ENCODE assay signal across 8 cellular contexts in genomic region chr11:65132238-65132987, GRCh38. TPM values are rescaled to one million over a fixed set of nuclear protein-coding genes. Genes with fewer than 3 reads are reported as not detected.
DNase-seq lines count a peak whose midpoint lies in the region; ATAC-seq, FAIRE-seq and TF ChIP-seq lines count a peak whose summit lies in the region.

No MANE protein-coding gene starts in this region.

- H3K9me1 ChIP-seq in K562 (ENCODE audit: control insufficient read depth, insufficient read depth, low read length): peaks cover 4% of the 10 kb centered on the region

- H3K27ac ChIP-seq in K562 (ENCODE audit: extremely low read depth, low read depth, low read length) (peak overlapping the region; percentile 47; the same call in 2 of the 3 replicates), psoas muscle (peak overlapping the region; percentile 96)
- H3K27ac ChIP-seq in effector memory CD4-positive, alpha-beta T cell (ENCODE audit: insufficient read depth, low read length, poor library complexity, severe bottlenecking): no peak overlapping the region

- peak; percentile 48 for ATAC-seq in HG02678 (IDR thresholded peaks at IDR 0.05; ENCODE audit: unreplicated experiment)
- no peak for ATAC-seq in K562
- no peak for ATAC-seq in psoas muscle

- no peaks in the 10 kb centered on the region; a peak in 1 of 5 replicates for H3K27me3 ChIP-seq in K562 (ENCODE audit: control insufficient read depth in 2 of 2, insufficient read depth in 2 of 2, low read length in 2 of 2)
- H3K27me3 ChIP-seq in psoas muscle (ENCODE audit: insufficient read depth in 3 of 3, low read length in 2 of 3): no peaks in the 10 kb centered on the region
- no peaks in the 10 kb centered on the region for H3K27me3 ChIP-seq in effector memory CD4-positive, alpha-beta T cell (replicated peaks; ENCODE audit: control insufficient read depth, insufficient read depth, low read length, poor library complexity, severe bottlenecking)

- peak in 1 of 4 experiments; percentile 63 for DNase-seq in K562 (ENCODE audit: extremely low read depth in 1 of 4, low spot score in 3 of 4)
- no peak for DNase-seq in psoas muscle
- no peak for DNase-seq in effector memory CD4-positive, alpha-beta T cell
- DNase-seq in GM10266 (ENCODE audit: extremely low spot score): no peak
- no peak for DNase-seq in activated CD4-positive, alpha-beta T cell treated with anti-CD3 and anti-CD28 coated beads, Interleukin-2, amount 50 U/mL, for 1 hour
- no peak for DNase-seq in NCI-H446 treated with DMSO at 0.1 percent for 48 hours (lab: John Stamatoyannopoulos, UW)

- POLR2A ChIA-PET in K562 (lab: Yijun Ruan, JAX): interaction anchor here (0.6 to 8.4 kb wide), 5 partner anchors 12 to 136 kb away, joined by 3 to 182 read pairs (median 4); partner anchors contain the start of genes BATF2, FAU, MRPL49 and SPDYC

- intact Hi-C loops in K562 (cut with micrococcal nuclease): no loop called here
- intact Hi-C loops in psoas muscle (cut with DNase I): no loop called here

- WGBS in K562 (ENCODE audit: insufficient coverage, low coverage, missing lambda C conversion rate): 49% methylated on average over 8 of the region's 10 CpGs
- WGBS in psoas muscle, 3 donors: 59 to 67% (median 64%) methylated on average over 10 of the region's 10 CpGs

- peak overlapping the region; percentile 98 for H3K4me2 ChIP-seq in K562 (ENCODE audit: insufficient read depth, low read length)

- H2AFZ ChIP-seq in K562 (ENCODE audit: low read depth, low read length): no peak overlapping the region

- BruUV-seq in K562 (replicated peaks; lab: Mats Ljungman, UMichigan): no TSS peak

- TF ChIP-seq POLR2A in GM15510 (IDR thresholded peaks at IDR 0.05; ENCODE audit: borderline replicate concordance, extremely low read depth, insufficient read length) (peak; percentile 74), K562 (conservative IDR thresholded peaks at IDR 0.05) (no peak)

- no peak for FAIRE-seq in K562 (lab: Jason Lieb, UNC)

- no peak for TF ChIP-seq RAD21 in K562 (CRISPR knock-in tag; conservative IDR thresholded peaks at IDR 0.05 in 1 of 2, IDR thresholded peaks at IDR 0.05 in 1 of 2)

- H3K4me3 ChIP-seq in K562 (peak overlapping the region; percentile 96; the same call in 1 of the 2 replicates), psoas muscle (peak overlapping the region; percentile 98)
- no peak overlapping the region for H3K4me3 ChIP-seq in effector memory CD4-positive, alpha-beta T cell (ENCODE audit: insufficient read depth, low read depth, low read length, poor library complexity, severe bottlenecking)

- no peak for TF ChIP-seq CTCF in K562 (IDR thresholded peaks at IDR 0.05 in 2 of 3, conservative IDR thresholded peaks at IDR 0.05 in 1 of 3; ENCODE audit: insufficient read depth in 2 of 3, low read depth in 1 of 3, low read length in 3 of 3)
- TF ChIP-seq CTCF in psoas muscle (IDR thresholded peaks at IDR 0.05): no peak
- TF ChIP-seq CTCF in GM10266 (IDR thresholded peaks at IDR 0.05; ENCODE audit: control insufficient read depth, insufficient read depth, low read depth, missing control alignments): no peak

- CTCF ChIA-PET in K562 (lab: Yijun Ruan, JAX; ENCODE audit: low intra/inter-chr PET ratio): no interaction called here

- peak overlapping the region; percentile 98 to 99 for H3K9ac ChIP-seq in K562 (ENCODE audit: insufficient read depth in 1 of 2, low read depth in 2 of 2, low read length in 2 of 2)

- peaks cover 41% of the 10 kb centered on the region for H3K79me2 ChIP-seq in K562 (ENCODE audit: control insufficient read depth, insufficient read depth, low read length)

- H3K4me1 ChIP-seq in K562 (replicated peaks in 1 of 2; ENCODE audit: control insufficient read depth in 2 of 2, insufficient read depth in 2 of 2, low read length in 2 of 2) (peaks cover 21 to 49% of the 10 kb centered on the region in 2 experiments; a peak in 4 of 5 replicates), psoas muscle (peaks cover 30% of the 10 kb centered on the region)
- peaks cover 21% of the 10 kb centered on the region for H3K4me1 ChIP-seq in effector memory CD4-positive, alpha-beta T cell (ENCODE audit: control insufficient read depth, insufficient read depth, low read length, poor library complexity, severe bottlenecking)

- peaks cover 55% of the 10 kb centered on the region for H3K36me3 ChIP-seq in K562 (ENCODE audit: control insufficient read depth, insufficient read depth, low read length)
- peaks cover 3 to 58% of the 10 kb centered on the region in 2 donors for H3K36me3 ChIP-seq in psoas muscle (ENCODE audit: insufficient read depth in 1 of 2, low read depth in 1 of 2)
- H3K36me3 ChIP-seq in effector memory CD4-positive, alpha-beta T cell (ENCODE audit: control insufficient read depth, insufficient read depth, low read length): peaks cover 56% of the 10 kb centered on the region

- H4K20me1 ChIP-seq in K562 (replicated peaks; ENCODE audit: control insufficient read depth, insufficient read depth, low read length): peaks cover 9% of the 10 kb centered on the region; the same call in 1 of the 2 replicates

- TF ChIP-seq EP300 in K562 (IDR thresholded peaks at IDR 0.05; ENCODE audit: low read length): no peak

- no peaks in the 10 kb centered on the region for H3K9me3 ChIP-seq in K562 (replicated peaks; ENCODE audit: control insufficient read depth, insufficient read depth, low read depth, low read length)
- H3K9me3 ChIP-seq in psoas muscle: no peaks in the 10 kb centered on the region
- no peaks in the 10 kb centered on the region for H3K9me3 ChIP-seq in effector memory CD4-positive, alpha-beta T cell (ENCODE audit: control insufficient read depth, low read length)

- in situ Hi-C loops in K562 (cut with MboI): no loop called here

RNA-seq across cellular contexts. Expression of gene SYVN1, which starts 1.9 kb away (rescaled TPM):
- 160 and 411 TPM in 2 replicates for total RNA-seq in K562 (2011; cell fraction: chromatin; rRNA removed; ENCODE audit: low replicate concordance)
- total RNA-seq in K562 (2011; cell fraction: nucleolus; rRNA removed): 212 and 239 TPM in 2 replicates
- 199 and 204 TPM in 2 replicates for total RNA-seq in K562 (2011; cell fraction: nucleoplasm; rRNA removed)
- 9.9 and 10.7 TPM in 2 replicates for total RNA-seq in K562 (2014; rRNA removed)
- total RNA-seq in K562 (2014; rRNA removed; fragmentation: Illumina TruSeq; extraction: Trizol): 7.3 and 9.8 TPM in 2 replicates
- total RNA-seq in K562 (2015; rRNA removed; fragmentation: Illumina TruSeq; extraction: Trizol): 8.0 and 8.7 TPM in 2 replicates
- 42.7 and 47.4 TPM in 2 replicates for total RNA-seq in K562 (2021)
- polyA plus RNA-seq in K562 (2011; rRNA removed): 13.1 and 36.5 TPM in 2 replicates
- polyA plus RNA-seq in K562 (2011; cell fraction: cytosol; rRNA removed): 20.0 and 43.0 TPM in 2 replicates
- 131 and 155 TPM in 2 replicates for polyA plus RNA-seq in K562 (2011; cell fraction: nucleus; rRNA removed)
- 34.0 and 57.6 TPM in 2 replicates for polyA plus RNA-seq in K562 (2012)
- polyA plus RNA-seq in K562 (2014; fragmentation: Illumina TruSeq; extraction: Trizol): 38.5 and 40.1 TPM in 2 replicates
- under 1 TPM; 0.41 to 0.63 TPM for polyA plus RNA-seq in K562 (2014; fragmentation: Nextera tagmentation; extraction: Ambion mirVana)
- polyA plus RNA-seq in K562 (2014; rRNA removed): 19.1 and 19.3 TPM in 2 replicates
- 62.5 and 65.5 TPM in 2 replicates for polyA minus RNA-seq in K562 (2011; rRNA and poly(A)+ RNA removed)
- 37.2 and 49.5 TPM in 2 replicates for polyA minus RNA-seq in K562 (2011; cell fraction: cytosol; rRNA and poly(A)+ RNA removed)
- 49.5 and 75.9 TPM in 2 replicates for polyA minus RNA-seq in K562 (2011; cell fraction: nucleus; rRNA and poly(A)+ RNA removed)
- 10 to 100 TPM; 26.5 to 56.1 (median 31.7) TPM for total RNA-seq in psoas muscle
- 10 to 100 TPM; 20.2 to 33.5 (median 20.5) TPM for polyA plus RNA-seq in psoas muscle

RNA-seq across cellular contexts. Expression of gene MRPL49, which starts 10.3 kb away (rescaled TPM):
- 22.2 and 52.3 TPM in 2 replicates for total RNA-seq in K562 (2011; cell fraction: chromatin; rRNA removed; ENCODE audit: low replicate concordance)
- total RNA-seq in K562 (2011; cell fraction: nucleolus; rRNA removed): 45.3 and 47.5 TPM in 2 replicates
- total RNA-seq in K562 (2011; cell fraction: nucleoplasm; rRNA removed): 43.8 and 56.6 TPM in 2 replicates
- total RNA-seq in K562 (2014; rRNA removed) (129 and 180 TPM in 2 replicates), K562 (2014; rRNA removed; fragmentation: Illumina TruSeq; extraction: Trizol) (65.5 and 74.3 TPM in 2 replicates), K562 (2015; rRNA removed; fragmentation: Illumina TruSeq; extraction: Trizol) (78.2 and 83.1 TPM in 2 replicates), K562 (2021) (86.8 and 88.5 TPM in 2 replicates), psoas muscle (10 to 100 TPM; 31.4 to 36.7 (median 32.4) TPM)
- polyA plus RNA-seq in K562 (2011; rRNA removed) (96.1 and 97.2 TPM in 2 replicates), K562 (2014; fragmentation: Illumina TruSeq; extraction: Trizol) (123 and 127 TPM in 2 replicates), K562 (2014; fragmentation: Nextera tagmentation; extraction: Ambion mirVana) (100 to 1,000 TPM in 1 of 2 experiments, 10 to 100 TPM in 1; 76.2 to 132 TPM), K562 (2014; rRNA removed) (91.2 and 112 TPM in 2 replicates), psoas muscle (10 to 100 TPM; 29.0 to 54.1 (median 45.8) TPM)
- polyA plus RNA-seq in K562 (2011; cell fraction: cytosol; rRNA removed): 145 and 172 TPM in 2 replicates
- polyA plus RNA-seq in K562 (2011; cell fraction: nucleus; rRNA removed): 33.4 and 33.6 TPM in 2 replicates
- polyA plus RNA-seq in K562 (2012): 67.5 and 83.2 TPM in 2 replicates
- polyA minus RNA-seq in K562 (2011; rRNA and poly(A)+ RNA removed): 44.7 and 62.6 TPM in 2 replicates
- polyA minus RNA-seq in K562 (2011; cell fraction: cytosol; rRNA and poly(A)+ RNA removed): 33.6 and 45.3 TPM in 2 replicates
- polyA minus RNA-seq in K562 (2011; cell fraction: nucleus; rRNA and poly(A)+ RNA removed): 14.1 and 19.7 TPM in 2 replicates

RNA-seq across cellular contexts. Expression of gene FAU, which starts 10.5 kb away (rescaled TPM):
- 85.1 and 161 TPM in 2 replicates for total RNA-seq in K562 (2011; cell fraction: chromatin; rRNA removed; ENCODE audit: low replicate concordance)
- total RNA-seq in K562 (2011; cell fraction: nucleolus; rRNA removed): 307 and 365 TPM in 2 replicates
- 257 and 358 TPM in 2 replicates for total RNA-seq in K562 (2011; cell fraction: nucleoplasm; rRNA removed)
- 1,447 and 1,737 TPM in 2 replicates for total RNA-seq in K562 (2014; rRNA removed)
- total RNA-seq in K562 (2014; rRNA removed; fragmentation: Illumina TruSeq; extraction: Trizol): 702 and 715 TPM in 2 replicates
- 990 and 995 TPM in 2 replicates for total RNA-seq in K562 (2015; rRNA removed; fragmentation: Illumina TruSeq; extraction: Trizol)
- 1,380 and 1,521 TPM in 2 replicates for total RNA-seq in K562 (2021)
- polyA plus RNA-seq in K562 (2011; rRNA removed): 562 and 568 TPM in 2 replicates
- 741 and 1,178 TPM in 2 replicates for polyA plus RNA-seq in K562 (2011; cell fraction: cytosol; rRNA removed)
- 380 and 503 TPM in 2 replicates for polyA plus RNA-seq in K562 (2011; cell fraction: nucleus; rRNA removed)
- 1,837 and 2,123 TPM in 2 replicates for polyA plus RNA-seq in K562 (2012)
- 942 and 1,036 TPM in 2 replicates for polyA plus RNA-seq in K562 (2014; fragmentation: Illumina TruSeq; extraction: Trizol)
- 100 to 1,000 TPM; 433 to 575 TPM for polyA plus RNA-seq in K562 (2014; fragmentation: Nextera tagmentation; extraction: Ambion mirVana)
- 1,498 and 1,827 TPM in 2 replicates for polyA plus RNA-seq in K562 (2014; rRNA removed)
- 236 and 263 TPM in 2 replicates for polyA minus RNA-seq in K562 (2011; rRNA and poly(A)+ RNA removed)
- 352 and 386 TPM in 2 replicates for polyA minus RNA-seq in K562 (2011; cell fraction: cytosol; rRNA and poly(A)+ RNA removed)
- polyA minus RNA-seq in K562 (2011; cell fraction: nucleus; rRNA and poly(A)+ RNA removed): 98.0 and 181 TPM in 2 replicates
- total RNA-seq in psoas muscle: 100 to 1,000 TPM; 465 to 641 (median 573) TPM
- polyA plus RNA-seq in psoas muscle: 100 to 1,000 TPM; 639 to 798 (median 733) TPM

RNA-seq across cellular contexts. Expression of gene ZNHIT2, which starts 14.9 kb away (rescaled TPM):
- 0.99 and 8.1 TPM in 2 replicates for total RNA-seq in K562 (2011; cell fraction: chromatin; rRNA removed; ENCODE audit: low replicate concordance)
- 15.7 and 18.9 TPM in 2 replicates for total RNA-seq in K562 (2011; cell fraction: nucleolus; rRNA removed)
- 4.7 and 5.3 TPM in 2 replicates for total RNA-seq in K562 (2011; cell fraction: nucleoplasm; rRNA removed)
- total RNA-seq in K562 (2014; rRNA removed) (39.0 and 49.0 TPM in 2 replicates), K562 (2014; rRNA removed; fragmentation: Illumina TruSeq; extraction: Trizol) (0.35 and 0.76 TPM in 2 replicates), K562 (2015; rRNA removed; fragmentation: Illumina TruSeq; extraction: Trizol) (7.0 and 8.6 TPM in 2 replicates), K562 (2021) (27.2 and 29.6 TPM in 2 replicates), psoas muscle (10 to 100 TPM in 2 of 4 donors, 1 to 10 TPM in 2; 8.6 to 16.1 (median 10.2) TPM)
- polyA plus RNA-seq in K562 (2011; rRNA removed) (2.5 and 3.7 TPM in 2 replicates), K562 (2014; fragmentation: Illumina TruSeq; extraction: Trizol) (0.59 and 2.9 TPM in 2 replicates), K562 (2014; fragmentation: Nextera tagmentation; extraction: Ambion mirVana) (under 1 TPM; 0.08 to 0.20 TPM), K562 (2014; rRNA removed) (23.4 and 24.3 TPM in 2 replicates), psoas muscle (10 to 100 TPM; 21.7 to 25.7 (median 24.9) TPM)
- 5.0 and 29.5 TPM in 2 replicates for polyA plus RNA-seq in K562 (2011; cell fraction: cytosol; rRNA removed)
- polyA plus RNA-seq in K562 (2011; cell fraction: nucleus; rRNA removed): 4.7 and 9.8 TPM in 2 replicates
- polyA plus RNA-seq in K562 (2012): 14.0 and 16.6 TPM in 2 replicates
- 0.84 and 1.1 TPM in 2 replicates for polyA minus RNA-seq in K562 (2011; rRNA and poly(A)+ RNA removed)
- 9.6 and 11.8 TPM in 2 replicates for polyA minus RNA-seq in K562 (2011; cell fraction: cytosol; rRNA and poly(A)+ RNA removed)
- 15.5 and 18.7 TPM in 2 replicates for polyA minus RNA-seq in K562 (2011; cell fraction: nucleus; rRNA and poly(A)+ RNA removed)

RNA-seq across cellular contexts. Expression of gene TM7SF2, which starts 20.7 kb away (rescaled TPM):
- 31.4 and 105 TPM in 2 replicates for total RNA-seq in K562 (2011; cell fraction: chromatin; rRNA removed; ENCODE audit: low replicate concordance)
- total RNA-seq in K562 (2011; cell fraction: nucleolus; rRNA removed): 91.9 and 106 TPM in 2 replicates
- total RNA-seq in K562 (2011; cell fraction: nucleoplasm; rRNA removed): 59.6 and 61.8 TPM in 2 replicates
- total RNA-seq in K562 (2014; rRNA removed) (18.6 and 20.6 TPM in 2 replicates), K562 (2014; rRNA removed; fragmentation: Illumina TruSeq; extraction: Trizol) (3.2 and 3.7 TPM in 2 replicates), K562 (2015; rRNA removed; fragmentation: Illumina TruSeq; extraction: Trizol) (7.0 and 7.9 TPM in 2 replicates), K562 (2021) (21.4 and 21.8 TPM in 2 replicates), psoas muscle (10 to 100 TPM in 2 of 4 donors, 1 to 10 TPM in 2; 5.1 to 13.5 (median 9.5) TPM)
- polyA plus RNA-seq in K562 (2011; rRNA removed) (14.6 and 35.3 TPM in 2 replicates), K562 (2014; fragmentation: Illumina TruSeq; extraction: Trizol) (14.3 and 18.6 TPM in 2 replicates), K562 (2014; fragmentation: Nextera tagmentation; extraction: Ambion mirVana) (1 to 10 TPM; 1.2 to 1.4 TPM), K562 (2014; rRNA removed) (20.4 and 22.0 TPM in 2 replicates), psoas muscle (1 to 10 TPM; 3.2 to 7.8 (median 5.3) TPM)
- polyA plus RNA-seq in K562 (2011; cell fraction: cytosol; rRNA removed): 34.6 and 38.1 TPM in 2 replicates
- 109 and 130 TPM in 2 replicates for polyA plus RNA-seq in K562 (2011; cell fraction: nucleus; rRNA removed)
- 18.6 and 23.4 TPM in 2 replicates for polyA plus RNA-seq in K562 (2012)
- 10.6 and 12.1 TPM in 2 replicates for polyA minus RNA-seq in K562 (2011; rRNA and poly(A)+ RNA removed)
- 9.4 and 15.1 TPM in 2 replicates for polyA minus RNA-seq in K562 (2011; cell fraction: cytosol; rRNA and poly(A)+ RNA removed)
- 27.9 and 40.7 TPM in 2 replicates for polyA minus RNA-seq in K562 (2011; cell fraction: nucleus; rRNA and poly(A)+ RNA removed)
